Comparison of ENCODE assay signal across 1 cellular context in the genomic region with DNA sequence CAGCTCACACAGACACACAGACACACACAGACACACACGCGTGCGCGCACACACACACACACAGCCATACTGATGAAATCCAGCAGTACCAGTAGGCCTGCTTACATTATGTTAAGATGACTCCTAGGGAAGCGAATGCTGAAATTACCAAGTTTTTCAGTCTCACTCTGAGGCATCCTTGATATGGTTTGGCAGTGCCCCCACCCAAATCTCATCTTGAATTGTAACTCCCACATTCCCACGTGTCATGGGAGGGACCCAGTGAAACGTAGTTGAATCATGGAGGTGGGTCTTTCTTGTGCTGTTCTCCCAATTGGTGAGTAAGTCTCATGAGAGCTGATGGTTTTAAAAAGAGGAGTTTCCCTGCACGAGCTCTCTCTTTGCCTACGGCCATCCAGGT.
TF ChIP-seq lines count a peak whose summit lies in the region.

No MANE protein-coding gene starts in this region.

TF ChIP-seq in IMR-90, 13 proteins besides CTCF, POLR2A, EP300 and RAD21:
- TF ChIP-seq SMC3 (IDR thresholded peaks at IDR 0.05; ENCODE audit: low read depth, low read length) (no peak), FOS (IDR thresholded peaks at IDR 0.05; ENCODE audit: low read depth, low read length) (no peak), RFX5 (IDR thresholded peaks at IDR 0.05; ENCODE audit: low read depth, low read length) (no peak), NFE2L2 (IDR thresholded peaks at IDR 0.05; ENCODE audit: low read depth, low read length) (no peak), RCOR1 (IDR thresholded peaks at IDR 0.05; ENCODE audit: insufficient replicate concordance, low read length) (no peak), CEBPB (IDR thresholded peaks at IDR 0.05; ENCODE audit: low read depth, low read length) (no peak), CHD1 (IDR thresholded peaks at IDR 0.05; ENCODE audit: low read depth, low read length) (no peak), MAZ (IDR thresholded peaks at IDR 0.05; ENCODE audit: borderline replicate concordance, low read depth, low read length) (no peak), MXI1 (IDR thresholded peaks at IDR 0.05; ENCODE audit: borderline replicate concordance, low read depth, low read length) (no peak), BHLHE40 (IDR thresholded peaks at IDR 0.05; ENCODE audit: low read depth, low read length) (no peak), MAFK (IDR thresholded peaks at IDR 0.05; ENCODE audit: low read depth, low read length) (no peak)
- TF ChIP-seq, protein P1, sequence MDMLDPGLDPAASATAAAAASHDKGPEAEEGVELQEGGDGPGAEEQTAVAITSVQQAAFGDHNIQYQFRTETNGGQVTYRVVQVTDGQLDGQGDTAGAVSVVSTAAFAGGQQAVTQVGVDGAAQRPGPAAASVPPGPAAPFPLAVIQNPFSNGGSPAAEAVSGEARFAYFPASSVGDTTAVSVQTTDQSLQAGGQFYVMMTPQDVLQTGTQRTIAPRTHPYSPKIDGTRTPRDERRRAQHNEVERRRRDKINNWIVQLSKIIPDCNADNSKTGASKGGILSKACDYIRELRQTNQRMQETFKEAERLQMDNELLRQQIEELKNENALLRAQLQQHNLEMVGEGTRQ (IDR thresholded peaks at IDR 0.05; ENCODE audit: low read depth, low read length) = no peak
- TF ChIP-seq, protein P2, sequence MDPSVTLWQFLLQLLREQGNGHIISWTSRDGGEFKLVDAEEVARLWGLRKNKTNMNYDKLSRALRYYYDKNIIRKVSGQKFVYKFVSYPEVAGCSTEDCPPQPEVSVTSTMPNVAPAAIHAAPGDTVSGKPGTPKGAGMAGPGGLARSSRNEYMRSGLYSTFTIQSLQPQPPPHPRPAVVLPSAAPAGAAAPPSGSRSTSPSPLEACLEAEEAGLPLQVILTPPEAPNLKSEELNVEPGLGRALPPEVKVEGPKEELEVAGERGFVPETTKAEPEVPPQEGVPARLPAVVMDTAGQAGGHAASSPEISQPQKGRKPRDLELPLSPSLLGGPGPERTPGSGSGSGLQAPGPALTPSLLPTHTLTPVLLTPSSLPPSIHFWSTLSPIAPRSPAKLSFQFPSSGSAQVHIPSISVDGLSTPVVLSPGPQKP (IDR thresholded peaks at IDR 0.05; ENCODE audit: borderline replicate concordance, low read depth, low read length) = no peak
TF ChIP-seq in IMR-90: peak in this region for 0.
